Comparison of ENCODE assay signal across 6 cellular contexts in the genomic region with DNA sequence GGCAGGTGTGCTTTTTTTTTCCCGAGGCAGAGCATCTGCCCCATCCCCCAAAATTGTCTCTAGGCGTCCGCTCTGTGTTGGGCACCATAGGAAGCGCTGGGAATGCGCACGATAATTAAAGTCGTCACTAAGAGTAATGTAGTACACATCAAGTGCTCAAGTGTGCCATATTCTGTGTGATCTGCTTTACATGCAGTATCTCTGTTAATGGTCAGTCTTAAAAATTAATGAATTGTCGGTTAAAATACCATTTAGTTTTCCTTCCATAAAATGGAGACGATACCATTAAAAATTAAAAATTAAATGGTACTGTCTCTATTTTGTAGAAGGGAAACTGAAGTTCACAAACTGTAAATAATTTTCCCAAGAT. TPM values are rescaled to one million over a fixed set of nuclear protein-coding genes. Genes with fewer than 3 reads are reported as not detected.
DNase-seq lines count a peak whose midpoint lies in the region; ATAC-seq and TF ChIP-seq lines count a peak whose summit lies in the region.

No MANE protein-coding gene starts in this region.

- peaks cover 70% of the 10 kb centered on the region for H3K4me1 ChIP-seq in Karpas-422 (ENCODE audit: low read length)
- H3K4me1 ChIP-seq in gastroesophageal sphincter = peaks cover 0 to 54% (median 14%) of the 10 kb centered on the region in 3 donors
- peaks cover 13% of the 10 kb centered on the region for H3K4me1 ChIP-seq in thymus (ENCODE audit: control insufficient read depth, insufficient read depth, low read length)

- H3K27ac ChIP-seq in Karpas-422 (ENCODE audit: low read length) (peak overlapping the region; percentile 94), gastroesophageal sphincter (peak overlapping the region; percentile 65 to 96 (median 91)), thymus (ENCODE audit: low read depth) (peak overlapping the region; percentile 92)

- peak; percentile 21 for ATAC-seq in GM21390 (IDR thresholded peaks at IDR 0.05; ENCODE audit: unreplicated experiment)
- peak; percentile 32 for ATAC-seq in gastroesophageal sphincter

- peaks cover 58% of the 10 kb centered on the region for H3K79me2 ChIP-seq in Karpas-422 (ENCODE audit: low read length)

- peaks cover 37% of the 10 kb centered on the region for H3K36me3 ChIP-seq in Karpas-422 (ENCODE audit: insufficient read depth, low read length)
- H3K36me3 ChIP-seq in gastroesophageal sphincter = peaks cover 0 to 8% of the 10 kb centered on the region in 2 donors
- H3K36me3 ChIP-seq in thymus (ENCODE audit: control insufficient read depth, insufficient read depth) = no peaks in the 10 kb centered on the region

- H3K27me3 ChIP-seq in Karpas-422 (ENCODE audit: low read length) (no peaks in the 10 kb centered on the region), gastroesophageal sphincter (no peaks in the 10 kb centered on the region), thymus (ENCODE audit: control insufficient read depth, insufficient read depth) (no peaks in the 10 kb centered on the region)

- H2AFZ ChIP-seq in Karpas-422 (ENCODE audit: low read length) = peak overlapping the region; percentile 66; the same call in 1 of the 2 replicates

- peak overlapping the region; percentile 88 for H3K9ac ChIP-seq in Karpas-422 (ENCODE audit: low read length)

- H3K9me2 ChIP-seq in Karpas-422 (replicated peaks; ENCODE audit: insufficient read depth, low read length) = no peaks in the 10 kb centered on the region

- TF ChIP-seq CTCF in gastroesophageal sphincter (IDR thresholded peaks at IDR 0.05) = no peak

- no peak for TF ChIP-seq EP300 in gastroesophageal sphincter (IDR thresholded peaks at IDR 0.05)

- peak overlapping the region; percentile 98 for H3K4me2 ChIP-seq in Karpas-422 (ENCODE audit: low read depth, low read length, poor library complexity, severe bottlenecking)

- 7 to 23% methylated on average over 5 to 7 of the region's 9 CpGs for WGBS in gastroesophageal sphincter (ENCODE audit: low coverage in 1 of 2), 2 donors
- WGBS in thymus = 16% methylated on average over 9 of the region's 9 CpGs

- H4K20me1 ChIP-seq in Karpas-422 (ENCODE audit: insufficient read depth, low read depth, low read length) = peaks cover 38% of the 10 kb centered on the region

- H3K4me3 ChIP-seq in Karpas-422 (ENCODE audit: low read length) = peak overlapping the region; percentile 90
- peak overlapping the region; percentile 88 for H3K4me3 ChIP-seq in gastroesophageal sphincter
- peak overlapping the region; percentile 79 for H3K4me3 ChIP-seq in thymus (ENCODE audit: low read length)

- H3K9me3 ChIP-seq in Karpas-422 (ENCODE audit: low read length) (no peaks in the 10 kb centered on the region), gastroesophageal sphincter (no peaks in the 10 kb centered on the region), thymus (ENCODE audit: control insufficient read depth) (no peaks in the 10 kb centered on the region)

- DNase-seq in Karpas-422 = no peak
- no peak for DNase-seq in NAMALWA (ENCODE audit: low spot score)
- no peak for DNase-seq in nucleus accumbens (lab: John Stamatoyannopoulos, UW)

- no peak for TF ChIP-seq POLR2A in gastroesophageal sphincter (IDR thresholded peaks at IDR 0.05)

RNA-seq across cellular contexts. Expression of a gene that starts 0.5 kb away (rescaled TPM):
- total RNA-seq in Karpas-422 (2014; rRNA removed; shearing (Covaris generic); ENCODE audit: low replicate concordance) = 242 and 276 TPM in 2 replicates
- total RNA-seq in gastroesophageal sphincter = 100 to 1,000 TPM in 1 of 4 donors, 10 to 100 TPM in 3; 90.6 to 133 (median 90.9) TPM
- 128 TPM for polyA plus RNA-seq in thymus

RNA-seq across cellular contexts. Expression of a gene that starts 49.5 kb away (rescaled TPM):
- total RNA-seq in Karpas-422 (2014; rRNA removed; shearing (Covaris generic); ENCODE audit: low replicate concordance) = 16.2 and 27.3 TPM in 2 replicates
- 10 to 100 TPM; 37.4 to 65.4 (median 45.7) TPM for total RNA-seq in gastroesophageal sphincter
- 45.3 TPM for polyA plus RNA-seq in thymus

RNA-seq across cellular contexts. Expression of a gene that starts 54.8 kb away (rescaled TPM):
- 18.9 and 28.6 TPM in 2 replicates for total RNA-seq in Karpas-422 (2014; rRNA removed; shearing (Covaris generic); ENCODE audit: low replicate concordance)
- total RNA-seq in gastroesophageal sphincter = 10 to 100 TPM; 11.9 to 21.0 (median 16.3) TPM
- polyA plus RNA-seq in thymus = 16.7 TPM

RNA-seq across cellular contexts. Expression of a gene that starts 56.5 kb away (rescaled TPM):
- total RNA-seq in Karpas-422 (2014; rRNA removed; shearing (Covaris generic); ENCODE audit: low replicate concordance) = 34.8 and 38.3 TPM in 2 replicates
- 1 to 10 TPM; 1.5 to 2.6 (median 2.2) TPM for total RNA-seq in gastroesophageal sphincter
- 14.2 TPM for polyA plus RNA-seq in thymus
